22 cellular contexts compared by ENCODE assay signal in genomic region chr19:30083701-30084156, GRCh38.
"Had no signal": no experiment of that assay in that cellular context is flagged by ENCODE, and none has a peak within 500 bp of the region (broad histone marks: within the 10 kb centered on the region; RNA-seq: fewer than 3 reads in every experiment).

No MANE protein-coding gene starts in this region.

- ATAC-seq: activated CD4-positive, alpha-beta T cell treated with anti-CD3 and anti-CD28 coated beads for 36 hours; activated CD8-positive, alpha-beta T cell treated with anti-CD3 and anti-CD28 coated beads for 36 hours had no signal

- H3K4me1 ChIP-seq: breast epithelium, Peyer's patch had no signal

- H3K36me3 ChIP-seq: breast epithelium, Peyer's patch, WERI-Rb-1 had no signal

- H3K9me3 ChIP-seq: Peyer's patch had no signal

- H3K27me3 ChIP-seq: breast epithelium, Peyer's patch had no signal

- DNase-seq: activated CD4-positive, alpha-beta T cell treated with anti-CD3 and anti-CD28 coated beads for 36 hours; activated CD4-positive, alpha-beta T cell treated with anti-CD3 and anti-CD28 coated beads, Interleukin-2, amount 50 U/mL, for 1 hour; activated CD8-positive, alpha-beta T cell treated with anti-CD3 and anti-CD28 coated beads for 36 hours; activated effector memory CD4-positive, alpha-beta T cell treated with Interleukin-2 at 50 U/mL for 16 hours; activated naive CD4-positive, alpha-beta T cell; activated T-cell treated with anti-CD3 and anti-CD28 coated beads, Interleukin-2, amount 50 U/mL, for 24 hours; central memory CD4-positive, alpha-beta T cell; KG1; NCI-H1105; NCI-H1436; NCI-H1694 treated with DMSO at 0.1 percent for 48 hours; NCI-H2029 treated with DMSO at 0.1 percent for 48 hours; NCI-H510A treated with DMSO at 0.1 percent for 48 hours; NCI-H69; NK-92 treated with Interleukin-12 subunit alpha and Interleukin-12 subunit beta, amount 100 ng/mL, for 24 hours; OCI-M1; SHP77 treated with DMSO at 0.1 percent for 48 hours; T-helper 1 cell; WERI-Rb-1 had no signal

- H3K27ac ChIP-seq: breast epithelium, Peyer's patch, RWPE1, WERI-Rb-1 had no signal

- H3K4me3 ChIP-seq: breast epithelium, Peyer's patch had no signal
